20 cellular contexts compared by ENCODE assay signal in the genomic region with DNA sequence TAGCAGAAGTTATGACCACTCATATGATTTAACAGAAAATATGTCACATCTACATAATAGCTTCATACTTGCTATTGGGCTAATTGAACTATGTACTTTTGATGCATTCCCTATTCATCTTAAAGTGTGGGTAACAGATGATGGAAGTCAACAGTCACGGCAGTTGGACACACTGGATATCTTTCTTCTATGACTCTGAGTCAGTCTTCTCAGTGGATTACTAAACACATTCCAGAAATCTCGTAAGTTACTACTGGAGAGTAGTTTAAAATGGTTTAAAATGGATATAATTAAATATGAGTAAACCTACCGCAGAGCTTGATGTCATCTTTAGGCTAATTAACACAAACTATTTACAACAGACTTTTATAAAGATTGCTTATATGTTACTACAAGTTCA. TPM values are rescaled to one million over a fixed set of nuclear protein-coding genes. Genes with fewer than 3 reads are reported as not detected.
A peak's percentile ranks its signal among the peaks of the same experiment; 100 is the strongest.
DNase-seq lines count a peak whose midpoint lies in the region; ATAC-seq, FAIRE-seq and TF ChIP-seq lines count a peak whose summit lies in the region.
"Had no signal": no experiment of that assay in that cellular context is flagged by ENCODE, and none has a peak within 500 bp of the region (broad histone marks: within the 10 kb centered on the region; RNA-seq: fewer than 3 reads in every experiment).

No MANE protein-coding gene starts in this region.

- no peak overlapping the region for H2AFZ ChIP-seq in ACC112 (ENCODE audit: low read length, unreplicated experiment)

- intact Hi-C loops in lower lobe of right lung (cut with DNase I) (no loop called here), esophagus squamous epithelium (cut with DNase I) (no loop called here)

- H3K27me3 ChIP-seq in ACC112 (ENCODE audit: insufficient read depth, low read length) (no peaks in the 10 kb centered on the region), foreskin keratinocyte (no peaks in the 10 kb centered on the region), lower lobe of right lung (ENCODE audit: low read depth) (peaks cover 4% of the 10 kb centered on the region), esophagus squamous epithelium (peaks cover 0 to 46% (median 0%) of the 10 kb centered on the region in 4 donors)
- H3K27me3 ChIP-seq: cardiac muscle cell, SJCRH30 had no signal

- H3K4me3 Mint-ChIP-seq in immature natural killer cell, result no peak overlapping the region
- H3K4me3 Mint-ChIP-seq: activated CD4-positive, alpha-beta T cell treated with anti-CD3 and anti-CD28 coated beads, Interleukin-2, amount 10 ng/mL, durations not matched to agents 24 days and 14 days; activated naive CD4-positive, alpha-beta T cell treated with anti-CD3 and anti-CD28 coated beads, Interleukin-2, amount 50 U/mL, for 24 hours; nephron had no signal

- no peaks in the 10 kb centered on the region for H3K9me3 ChIP-seq in lower lobe of right lung
- no peaks in the 10 kb centered on the region for H3K9me3 ChIP-seq in esophagus squamous epithelium
- H3K9me3 ChIP-seq: SJCRH30 had no signal

- H3K27ac ChIP-seq in ACC112 (ENCODE audit: low read depth, low read length) (peak overlapping the region; percentile 88), foreskin keratinocyte (no peak overlapping the region), lower lobe of right lung (no peak overlapping the region), esophagus squamous epithelium (no peak overlapping the region)
- H3K27ac ChIP-seq: cardiac muscle cell, SJCRH30 had no signal

- no peak for DNase-seq in H54 (ENCODE audit: insufficient read length, low spot score)
- DNase-seq in amniotic epithelial cell (ENCODE audit: low read depth), result peak; percentile 41
- DNase-seq in foreskin keratinocyte, result peak; percentile 42 to 68
- DNase-seq in lower lobe of right lung, result no peak
- DNase-seq in immature natural killer cell, result no peak
- no peak for DNase-seq in GOT3 (lab: John Stamatoyannopoulos, UW)
- no peak for DNase-seq in esophagus squamous epithelium (lab: John Stamatoyannopoulos, UW)
- DNase-seq: activated CD4-positive, alpha-beta T cell treated with anti-CD3 and anti-CD28 coated beads, Interleukin-2, amount 10 ng/mL, durations not matched to agents 24 days and 14 days; NCI-H1694 treated with DMSO at 0.1 percent for 48 hours; NCI-H524; SJCRH30; T1000 had no signal

- peaks cover 0 to 6% of the 10 kb centered on the region in 2 donors for H3K4me1 Mint-ChIP-seq in immature natural killer cell
- H3K4me1 Mint-ChIP-seq: activated CD4-positive, alpha-beta T cell treated with anti-CD3 and anti-CD28 coated beads, Interleukin-2, amount 10 ng/mL, durations not matched to agents 24 days and 14 days; activated naive CD4-positive, alpha-beta T cell treated with anti-CD3 and anti-CD28 coated beads, Interleukin-2, amount 50 U/mL, for 24 hours had no signal

- peaks cover 0 to 11% (median 0%) of the 10 kb centered on the region in 3 donors for H3K27me3 Mint-ChIP-seq in immature natural killer cell (ENCODE audit: low read depth in 3 of 3)

- 70 to 75% methylated on average over 3 of the region's 3 CpGs for WGBS in esophagus squamous epithelium, 2 donors

- no peaks in the 10 kb centered on the region for H3K36me3 ChIP-seq in ACC112 (ENCODE audit: insufficient read depth, low read length)
- H3K36me3 ChIP-seq in lower lobe of right lung, result no peaks in the 10 kb centered on the region
- H3K36me3 ChIP-seq in esophagus squamous epithelium, result no peaks in the 10 kb centered on the region
- H3K36me3 ChIP-seq: cardiac muscle cell, SJCRH30 had no signal

- H3K27ac Mint-ChIP-seq in immature natural killer cell, result no peak overlapping the region
- H3K27ac Mint-ChIP-seq: activated CD4-positive, alpha-beta T cell treated with anti-CD3 and anti-CD28 coated beads, Interleukin-2, amount 10 ng/mL, durations not matched to agents 24 days and 14 days; activated naive CD4-positive, alpha-beta T cell treated with anti-CD3 and anti-CD28 coated beads, Interleukin-2, amount 50 U/mL, for 24 hours; nephron had no signal

- H3K4me1 ChIP-seq in ACC112 (ENCODE audit: control insufficient read depth, insufficient read depth, low read length, unreplicated experiment) (peaks cover 59% of the 10 kb centered on the region), foreskin keratinocyte (peaks cover 48% of the 10 kb centered on the region), lower lobe of right lung (no peaks in the 10 kb centered on the region), esophagus squamous epithelium (peaks cover 0 to 17% (median 0%) of the 10 kb centered on the region in 3 donors)

- TF ChIP-seq CTCF in foreskin keratinocyte (conservative IDR thresholded peaks at IDR 0.05) (no peak), lower lobe of right lung (IDR thresholded peaks at IDR 0.05) (no peak), esophagus squamous epithelium (IDR thresholded peaks at IDR 0.05) (no peak)

- no peaks in the 10 kb centered on the region for H3K79me2 ChIP-seq in ACC112 (ENCODE audit: control insufficient read depth, insufficient read depth, low read length, unreplicated experiment)

- H3K9me3 Mint-ChIP-seq in immature natural killer cell, result peaks cover 0 to 1% (median 0%) of the 10 kb centered on the region in 6 donors
- H3K9me3 Mint-ChIP-seq: activated naive CD4-positive, alpha-beta T cell treated with anti-CD3 and anti-CD28 coated beads, Interleukin-2, amount 50 U/mL, for 24 hours; nephron had no signal

- peak overlapping the region; percentile 12; the same call in 1 of the 2 replicates for H3K4me3 ChIP-seq in ACC112 (ENCODE audit: low read depth, low read length)
- no peak overlapping the region for H3K4me3 ChIP-seq in lower lobe of right lung
- no peak overlapping the region for H3K4me3 ChIP-seq in esophagus squamous epithelium
- H3K4me3 ChIP-seq: cardiac muscle cell, SJCRH30 had no signal

- no peaks in the 10 kb centered on the region for H3K36me3 Mint-ChIP-seq in immature natural killer cell
- H3K36me3 Mint-ChIP-seq: activated naive CD4-positive, alpha-beta T cell treated with anti-CD3 and anti-CD28 coated beads, Interleukin-2, amount 50 U/mL, for 24 hours had no signal

- TF ChIP-seq POLR2A in H54 (IDR thresholded peaks at IDR 0.05; ENCODE audit: low read depth, low read length) (no peak), esophagus squamous epithelium (IDR thresholded peaks at IDR 0.05) (no peak)

- ATAC-seq in foreskin keratinocyte, result peak; percentile 36
- ATAC-seq in lower lobe of right lung, result no peak

- FAIRE-seq in H54 (lab: Jason Lieb, UNC), result peak; percentile 85
- FAIRE-seq: A204.1, GM12892, urothelium cell line had no signal

RNA-seq across cellular contexts. Expression of a gene that starts 30.1 kb away (rescaled TPM):
- total RNA-seq in foreskin keratinocyte (not detected in 2 replicates), lower lobe of right lung (5.1 TPM), esophagus squamous epithelium (not detected)
- polyA plus RNA-seq in foreskin keratinocyte (not detected in 2 replicates), immature natural killer cell (under 1 TPM in 1 of 3 donors, not detected in 2; 0.72 TPM)
- total RNA-seq: activated CD4-positive, alpha-beta T cell treated with anti-CD3 and anti-CD28 coated beads, Interleukin-2, amount 10 ng/mL, durations not matched to agents 24 days and 14 days; HT-29; SJCRH30 had no signal

RNA-seq across cellular contexts. Expression of a gene that starts 39.0 kb away (rescaled TPM):
- total RNA-seq in foreskin keratinocyte, result 4.2 and 5.8 TPM in 2 replicates
- 2.7 TPM in 2 replicates for polyA plus RNA-seq in foreskin keratinocyte
- not detected for total RNA-seq in lower lobe of right lung
- not detected for polyA plus RNA-seq in immature natural killer cell
- not detected for total RNA-seq in esophagus squamous epithelium
- total RNA-seq: activated CD4-positive, alpha-beta T cell treated with anti-CD3 and anti-CD28 coated beads, Interleukin-2, amount 10 ng/mL, durations not matched to agents 24 days and 14 days; HT-29 had no signal

Comparison
In these comparisons a context has a peak if more than half of its experiments do, and no peak if none do; other contexts are left out.
1. DNase-seq: peak in amniotic epithelial cell (single experiment) and foreskin keratinocyte (2 of 2); none in H54 (single experiment), lower lobe of right lung (single experiment), immature natural killer cell (0 of 3), GOT3 (single experiment) and esophagus squamous epithelium (single experiment).